ENCODE assay signal across 15 cellular contexts in the genomic region with DNA sequence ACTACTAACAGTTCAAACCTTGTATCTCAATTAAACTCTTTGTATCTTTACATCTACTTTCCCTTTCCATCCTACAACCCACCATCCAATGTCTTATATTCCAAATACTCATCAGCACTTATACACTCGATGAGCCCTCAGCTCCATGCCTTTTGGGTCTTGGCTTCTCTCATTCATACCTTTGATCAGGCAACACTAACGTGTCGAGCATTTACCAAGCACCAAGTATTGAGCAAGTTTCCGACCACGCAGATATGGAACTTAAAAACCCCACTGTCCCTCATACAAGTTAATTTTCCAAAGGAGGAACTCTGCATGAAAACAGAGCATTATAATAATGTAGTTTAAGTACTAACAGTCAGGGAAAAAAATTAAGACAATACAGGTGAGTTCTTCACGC.
DNase-seq lines count a peak whose midpoint lies in the region; ATAC-seq and TF ChIP-seq lines count a peak whose summit lies in the region.
"Had no signal": no experiment of that assay in that cellular context is flagged by ENCODE, and none has a peak within 500 bp of the region (broad histone marks: within the 10 kb centered on the region; RNA-seq: fewer than 3 reads in every experiment).

No MANE protein-coding gene starts in this region.

- H3K9me2 ChIP-seq in OCI-LY7 (ENCODE audit: insufficient read depth, low read length), result no peaks in the 10 kb centered on the region
- H3K9me2 ChIP-seq: SK-N-SH had no signal

- POLR2A ChIA-PET in OCI-LY7 (lab: Charles Lee), result no interaction called here
- POLR2A ChIA-PET in Caco-2 (lab: Charles Lee), result no interaction called here

- H3K27me3 ChIP-seq in Caco-2 (replicated peaks; ENCODE audit: control insufficient read depth, insufficient read depth, low read length), result no peaks in the 10 kb centered on the region
- H3K27me3 ChIP-seq: transverse colon had no signal

- H2AFZ ChIP-seq in OCI-LY7 (ENCODE audit: low read length), result no peak overlapping the region

- no peak overlapping the region for H3K27ac ChIP-seq in OCI-LY7 (ENCODE audit: low read depth, low read length, poor library complexity, severe bottlenecking)
- H3K27ac ChIP-seq: transverse colon, WERI-Rb-1 had no signal

- H3K9me3 Mint-ChIP-seq in activated naive CD4-positive, alpha-beta T cell treated with anti-CD3 and anti-CD28 coated beads for 36 hours, result no peaks in the 10 kb centered on the region
- H3K9me3 Mint-ChIP-seq in central memory CD8-positive, alpha-beta T cell, result no peaks in the 10 kb centered on the region
- H3K9me3 Mint-ChIP-seq in Caco-2 (ENCODE audit: unreplicated experiment), result no peaks in the 10 kb centered on the region

- DNase-seq in activated naive CD4-positive, alpha-beta T cell treated with anti-CD3 and anti-CD28 coated beads for 36 hours, result no peak
- DNase-seq in activated naive CD4-positive, alpha-beta T cell treated with anti-CD3 and anti-CD28 coated beads, Interleukin-2, amount 50 U/mL, for 16 hours, result no peak
- DNase-seq in OCI-LY7 (ENCODE audit: low spot score) (no peak), GOT3 (lab: John Stamatoyannopoulos, UW) (no peak), NCI-H524 (lab: John Stamatoyannopoulos, UW) (no peak), Caco-2 (no peak)
- DNase-seq in central memory CD8-positive, alpha-beta T cell (ENCODE audit: low spot score in 2 of 2), result no peak
- peak; percentile 28 for DNase-seq in stimulated activated naive CD8-positive, alpha-beta T cell treated with anti-CD3 and anti-CD28 coated beads, Interleukin-15, Interleukin-2, amounts not matched to agents 100 U/mL and 50 U/mL, for 24 hours
- DNase-seq: activated gamma-delta T cell, kidney, NCI-H1092 treated with DMSO at 0.1 percent for 48 hours, posterior cingulate gyrus, SK-N-SH, WERI-Rb-1 had no signal

- no peaks in the 10 kb centered on the region for H3K27me3 Mint-ChIP-seq in activated naive CD4-positive, alpha-beta T cell treated with anti-CD3 and anti-CD28 coated beads for 36 hours (ENCODE audit: low read depth)
- no peaks in the 10 kb centered on the region for H3K27me3 Mint-ChIP-seq in central memory CD8-positive, alpha-beta T cell
- no peaks in the 10 kb centered on the region for H3K27me3 Mint-ChIP-seq in Caco-2 (ENCODE audit: insufficient read depth, unreplicated experiment)

- H3K9me3 ChIP-seq in OCI-LY7 (ENCODE audit: low read length) (no peaks in the 10 kb centered on the region), Caco-2 (no peaks in the 10 kb centered on the region)
- H3K9me3 ChIP-seq: SK-N-SH, transverse colon had no signal

- intact Hi-C loops in activated naive CD4-positive, alpha-beta T cell treated with anti-CD3 and anti-CD28 coated beads for 36 hours (cut with micrococcal nuclease), result loop anchor here (5.0 kb wide), 1 partner anchor 234 kb away; no protein-coding TSS in a partner anchor
- intact Hi-C loops in OCI-LY7 (cut with micrococcal nuclease; ENCODE audit: unreplicated experiment), result no loop called here
- intact Hi-C loops in Caco-2 (cut with micrococcal nuclease; ENCODE audit: unreplicated experiment), result no loop called here

- H3K79me2 ChIP-seq in OCI-LY7 (ENCODE audit: insufficient read depth, low read depth, low read length), result no peaks in the 10 kb centered on the region

- BruUV-seq in OCI-LY7 (replicated peaks; lab: Mats Ljungman, UMichigan) (no TSS peak), Caco-2 (replicated peaks; lab: Mats Ljungman, UMichigan) (no TSS peak)

- no peak overlapping the region for H3K4me3 ChIP-seq in OCI-LY7 (ENCODE audit: low read depth, low read length, poor library complexity, severe bottlenecking)
- H3K4me3 ChIP-seq in Caco-2 (ENCODE audit: low read depth, low read length), result no peak overlapping the region
- H3K4me3 ChIP-seq: transverse colon had no signal

- H3K36me3 Mint-ChIP-seq in activated naive CD4-positive, alpha-beta T cell treated with anti-CD3 and anti-CD28 coated beads for 36 hours (ENCODE audit: low read depth), result peaks cover 16% of the 10 kb centered on the region
- H3K36me3 Mint-ChIP-seq in central memory CD8-positive, alpha-beta T cell (ENCODE audit: insufficient read depth), result peaks cover 2% of the 10 kb centered on the region
- no peaks in the 10 kb centered on the region for H3K36me3 Mint-ChIP-seq in Caco-2 (ENCODE audit: insufficient read depth, unreplicated experiment)

- H4K20me1 ChIP-seq in OCI-LY7 (ENCODE audit: insufficient read depth, low read length), result no peaks in the 10 kb centered on the region

- peaks cover 46% of the 10 kb centered on the region for H3K4me1 Mint-ChIP-seq in activated naive CD4-positive, alpha-beta T cell treated with anti-CD3 and anti-CD28 coated beads for 36 hours (ENCODE audit: low read depth)
- H3K4me1 Mint-ChIP-seq in central memory CD8-positive, alpha-beta T cell, result peaks cover 17% of the 10 kb centered on the region
- H3K4me1 Mint-ChIP-seq in Caco-2 (ENCODE audit: low read depth, unreplicated experiment), result peaks cover 25% of the 10 kb centered on the region

- peaks cover 10% of the 10 kb centered on the region for H3K4me1 ChIP-seq in OCI-LY7 (ENCODE audit: insufficient read depth, low read length, poor library complexity, severe bottlenecking)
- H3K4me1 ChIP-seq in Caco-2, result peaks cover 9% of the 10 kb centered on the region; the same call in 1 of the 2 replicates
- H3K4me1 ChIP-seq: transverse colon had no signal

- TF ChIP-seq CTCF in OCI-LY7 (conservative IDR thresholded peaks at IDR 0.05; ENCODE audit: low read length) (no peak), Caco-2 (IDR thresholded peaks at IDR 0.05; ENCODE audit: insufficient read depth in 1 of 2, low read depth in 1 of 2, low read length in 1 of 2, severe bottlenecking in 1 of 2, unreplicated experiment in 1 of 2) (no peak)

- CTCF ChIA-PET in activated naive CD4-positive, alpha-beta T cell treated with anti-CD3 and anti-CD28 coated beads for 36 hours (lab: Charles Lee), result no interaction called here
- CTCF ChIA-PET in OCI-LY7 (lab: Charles Lee; ENCODE audit: unreplicated experiment) (no interaction called here), Caco-2 (lab: Charles Lee) (no interaction called here)

- H3K4me2 ChIP-seq in OCI-LY7 (ENCODE audit: low read length), result peak overlapping the region; percentile 6; the same call in 1 of the 2 replicates
- H3K4me2 ChIP-seq: SK-N-SH had no signal

- no peak overlapping the region for H3K4me3 Mint-ChIP-seq in activated naive CD4-positive, alpha-beta T cell treated with anti-CD3 and anti-CD28 coated beads for 36 hours
- no peak overlapping the region for H3K4me3 Mint-ChIP-seq in central memory CD8-positive, alpha-beta T cell
- no peak overlapping the region for H3K4me3 Mint-ChIP-seq in Caco-2 (ENCODE audit: unreplicated experiment)

- H3K27ac Mint-ChIP-seq in activated naive CD4-positive, alpha-beta T cell treated with anti-CD3 and anti-CD28 coated beads for 36 hours, result peak overlapping the region; percentile 95
- H3K27ac Mint-ChIP-seq in central memory CD8-positive, alpha-beta T cell (ENCODE audit: low read depth), result peak overlapping the region; percentile 36
- no peak overlapping the region for H3K27ac Mint-ChIP-seq in Caco-2 (ENCODE audit: unreplicated experiment)

- H3K36me3 ChIP-seq in OCI-LY7 (ENCODE audit: insufficient read depth, low read length), result no peaks in the 10 kb centered on the region
- no peaks in the 10 kb centered on the region for H3K36me3 ChIP-seq in Caco-2 (ENCODE audit: control insufficient read depth, insufficient read depth, low read length)
- H3K36me3 ChIP-seq: transverse colon, WERI-Rb-1 had no signal

- ATAC-seq in central memory CD8-positive, alpha-beta T cell (replicated peaks; ENCODE audit: extremely low read depth, poor library complexity, severe bottlenecking), result no peak
- ATAC-seq in stimulated activated naive CD8-positive, alpha-beta T cell treated with anti-CD3 and anti-CD28 coated beads, Interleukin-15, Interleukin-2, amounts not matched to agents 100 U/mL and 50 U/mL, for 24 hours, result peak; percentile 42
